In genomic region chr17:60079401-60079861, GRCh38 we compare ENCODE assay signal across 2 cellular contexts.
TF ChIP-seq lines count a peak whose summit lies in the region.

No MANE protein-coding gene starts in this region.

TF ChIP-seq in K562, 482 proteins besides CTCF, POLR2A, EP300 and RAD21:
- peak; percentile 73 for TF ChIP-seq CHD1 (IDR thresholded peaks at IDR 0.05; ENCODE audit: low read length)
- TF ChIP-seq SIN3A (IDR thresholded peaks at IDR 0.05; ENCODE audit: borderline replicate concordance in 2 of 2, control insufficient read depth in 1 of 2, low read depth in 2 of 2, low read length in 2 of 2) = 0 out of 4 replicates have a peak, but pooled peaks of 1 of the 2 experiments have one; percentile 22
- TF ChIP-seq, protein P1, sequence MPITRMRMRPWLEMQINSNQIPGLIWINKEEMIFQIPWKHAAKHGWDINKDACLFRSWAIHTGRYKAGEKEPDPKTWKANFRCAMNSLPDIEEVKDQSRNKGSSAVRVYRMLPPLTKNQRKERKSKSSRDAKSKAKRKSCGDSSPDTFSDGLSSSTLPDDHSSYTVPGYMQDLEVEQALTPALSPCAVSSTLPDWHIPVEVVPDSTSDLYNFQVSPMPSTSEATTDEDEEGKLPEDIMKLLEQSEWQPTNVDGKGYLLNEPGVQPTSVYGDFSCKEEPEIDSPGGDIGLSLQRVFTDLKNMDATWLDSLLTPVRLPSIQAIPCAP (CRISPR knock-in tag; IDR thresholded peaks at IDR 0.05; ENCODE audit: borderline replicate concordance) = no peak
- TF ChIP-seq, protein P2, sequence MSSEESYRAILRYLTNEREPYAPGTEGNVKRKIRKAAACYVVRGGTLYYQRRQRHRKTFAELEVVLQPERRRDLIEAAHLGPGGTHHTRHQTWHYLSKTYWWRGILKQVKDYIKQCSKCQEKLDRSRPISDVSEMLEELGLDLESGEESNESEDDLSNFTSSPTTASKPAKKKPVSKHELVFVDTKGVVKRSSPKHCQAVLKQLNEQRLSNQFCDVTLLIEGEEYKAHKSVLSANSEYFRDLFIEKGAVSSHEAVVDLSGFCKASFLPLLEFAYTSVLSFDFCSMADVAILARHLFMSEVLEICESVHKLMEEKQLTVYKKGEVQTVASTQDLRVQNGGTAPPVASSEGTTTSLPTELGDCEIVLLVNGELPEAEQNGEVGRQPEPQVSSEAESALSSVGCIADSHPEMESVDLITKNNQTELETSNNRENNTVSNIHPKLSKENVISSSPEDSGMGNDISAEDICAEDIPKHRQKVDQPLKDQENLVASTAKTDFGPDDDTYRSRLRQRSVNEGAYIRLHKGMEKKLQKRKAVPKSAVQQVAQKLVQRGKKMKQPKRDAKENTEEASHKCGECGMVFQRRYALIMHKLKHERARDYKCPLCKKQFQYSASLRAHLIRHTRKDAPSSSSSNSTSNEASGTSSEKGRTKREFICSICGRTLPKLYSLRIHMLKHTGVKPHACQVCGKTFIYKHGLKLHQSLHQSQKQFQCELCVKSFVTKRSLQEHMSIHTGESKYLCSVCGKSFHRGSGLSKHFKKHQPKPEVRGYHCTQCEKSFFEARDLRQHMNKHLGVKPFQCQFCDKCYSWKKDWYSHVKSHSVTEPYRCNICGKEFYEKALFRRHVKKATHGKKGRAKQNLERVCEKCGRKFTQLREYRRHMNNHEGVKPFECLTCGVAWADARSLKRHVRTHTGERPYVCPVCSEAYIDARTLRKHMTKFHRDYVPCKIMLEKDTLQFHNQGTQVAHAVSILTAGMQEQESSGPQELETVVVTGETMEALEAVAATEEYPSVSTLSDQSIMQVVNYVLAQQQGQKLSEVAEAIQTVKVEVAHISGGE (CRISPR knock-in tag; IDR thresholded peaks at IDR 0.05) = peak; percentile 55 to 97 (median 94)
- no peak for TF ChIP-seq ETS2 (tag; IDR thresholded peaks at IDR 0.05; ENCODE audit: borderline replicate concordance, poor library complexity, severe bottlenecking)
- TF ChIP-seq ETV5 (CRISPR knock-in tag; IDR thresholded peaks at IDR 0.05; ENCODE audit: low read depth) = 0 out of 2 replicates have a peak, but pooled peaks have one; percentile 26
- TF ChIP-seq ZBTB40 (IDR thresholded peaks at IDR 0.05) = peak; percentile 70; the same call in 1 of the 2 replicates
- no peak for TF ChIP-seq ZBTB40 (CRISPR knock-in tag; IDR thresholded peaks at IDR 0.05)
- 0 out of 3 replicates have a peak, but pooled peaks of 1 of the 2 experiments have one; percentile 2 for TF ChIP-seq CBX3 (IDR thresholded peaks at IDR 0.05; ENCODE audit: borderline replicate concordance in 1 of 2, low read length in 2 of 2)
- TF ChIP-seq JUND (IDR thresholded peaks at IDR 0.05; ENCODE audit: borderline replicate concordance, low read depth, low read length) = no peak
- no peak for TF ChIP-seq JUND (tag; IDR thresholded peaks at IDR 0.05; ENCODE audit: borderline replicate concordance, low read depth, low read length)

TF ChIP-seq in HepG2, 621 proteins besides CTCF, POLR2A, EP300 and RAD21 (continues in another document):
- TF ChIP-seq ZNF782 (CRISPR knock-in tag; IDR thresholded peaks at IDR 0.05; ENCODE audit: borderline replicate concordance) (no peak), MXI1 (IDR thresholded peaks at IDR 0.05; ENCODE audit: borderline replicate concordance, low read depth, low read length) (0 out of 3 replicates have a peak, but pooled peaks have one; percentile 7), ZNF605 (CRISPR knock-in tag; IDR thresholded peaks at IDR 0.05) (0 out of 2 replicates have a peak, but pooled peaks have one; percentile 38), ZNF614 (CRISPR knock-in tag; IDR thresholded peaks at IDR 0.05; ENCODE audit: borderline replicate concordance) (no peak), GLI4 (CRISPR knock-in tag; IDR thresholded peaks at IDR 0.05; ENCODE audit: borderline replicate concordance) (no peak), PHF21A (CRISPR knock-in tag; IDR thresholded peaks at IDR 0.05) (peak; percentile 11; the same call in 1 of the 2 replicates), ZNF841 (CRISPR knock-in tag; IDR thresholded peaks at IDR 0.05; ENCODE audit: borderline replicate concordance) (no peak), HNRNPK (IDR thresholded peaks at IDR 0.05; ENCODE audit: low read depth, low read length, poor library complexity, severe bottlenecking) (no peak), SUZ12 (IDR thresholded peaks at IDR 0.05; ENCODE audit: low read depth, low read length) (no peak), ZNF234 (CRISPR knock-in tag; conservative IDR thresholded peaks at IDR 0.05) (no peak), ZBTB8A (CRISPR knock-in tag; IDR thresholded peaks at IDR 0.05; ENCODE audit: borderline replicate concordance, low read depth) (no peak), ZNF292 (CRISPR knock-in tag; IDR thresholded peaks at IDR 0.05; ENCODE audit: borderline replicate concordance, low read depth) (peak; percentile 18; the same call in 1 of the 2 replicates), DMAP1 (CRISPR knock-in tag; IDR thresholded peaks at IDR 0.05) (no peak), ERF (CRISPR knock-in tag; IDR thresholded peaks at IDR 0.05) (0 out of 2 replicates have a peak, but pooled peaks have one; percentile 12), SNRNP70 (IDR thresholded peaks at IDR 0.05; ENCODE audit: low read depth, low read length) (no peak), ZNF30 (CRISPR knock-in tag; IDR thresholded peaks at IDR 0.05) (0 out of 2 replicates have a peak, but pooled peaks have one; percentile 8), SATB2 (CRISPR knock-in tag; IDR thresholded peaks at IDR 0.05) (no peak), FOXA1 (IDR thresholded peaks at IDR 0.05) (no peak), FOXA1 (CRISPR knock-in tag; IDR thresholded peaks at IDR 0.05) (peak; percentile 18; the same call in 1 of the 2 replicates), FOXA3 (CRISPR knock-in tag; IDR thresholded peaks at IDR 0.05) (no peak), DNMT3B (CRISPR knock-in tag; conservative IDR thresholded peaks at IDR 0.05) (0 out of 2 replicates have a peak, but pooled peaks have one; percentile 41), ETV6 (CRISPR knock-in tag; conservative IDR thresholded peaks at IDR 0.05) (no peak), TEF (CRISPR knock-in tag; IDR thresholded peaks at IDR 0.05) (no peak), GABPA (IDR thresholded peaks at IDR 0.05; ENCODE audit: low read depth, low read length) (peak; percentile 36), GABPA (CRISPR knock-in tag; IDR thresholded peaks at IDR 0.05; ENCODE audit: low read depth) (peak; percentile 65), KDM5B (CRISPR knock-in tag; IDR thresholded peaks at IDR 0.05; ENCODE audit: borderline replicate concordance) (no peak), PAF1 (CRISPR knock-in tag; IDR thresholded peaks at IDR 0.05) (no peak), GZF1 (CRISPR knock-in tag; IDR thresholded peaks at IDR 0.05) (no peak), THAP7 (CRISPR knock-in tag; IDR thresholded peaks at IDR 0.05) (no peak), ZMYM2 (CRISPR knock-in tag; IDR thresholded peaks at IDR 0.05) (no peak), PHF8 (CRISPR knock-in tag; IDR thresholded peaks at IDR 0.05) (no peak)
- TF ChIP-seq, protein P3, sequence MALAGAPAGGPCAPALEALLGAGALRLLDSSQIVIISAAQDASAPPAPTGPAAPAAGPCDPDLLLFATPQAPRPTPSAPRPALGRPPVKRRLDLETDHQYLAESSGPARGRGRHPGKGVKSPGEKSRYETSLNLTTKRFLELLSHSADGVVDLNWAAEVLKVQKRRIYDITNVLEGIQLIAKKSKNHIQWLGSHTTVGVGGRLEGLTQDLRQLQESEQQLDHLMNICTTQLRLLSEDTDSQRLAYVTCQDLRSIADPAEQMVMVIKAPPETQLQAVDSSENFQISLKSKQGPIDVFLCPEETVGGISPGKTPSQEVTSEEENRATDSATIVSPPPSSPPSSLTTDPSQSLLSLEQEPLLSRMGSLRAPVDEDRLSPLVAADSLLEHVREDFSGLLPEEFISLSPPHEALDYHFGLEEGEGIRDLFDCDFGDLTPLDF (CRISPR knock-in tag; IDR thresholded peaks at IDR 0.05) = no peak
- TF ChIP-seq, protein P4, sequence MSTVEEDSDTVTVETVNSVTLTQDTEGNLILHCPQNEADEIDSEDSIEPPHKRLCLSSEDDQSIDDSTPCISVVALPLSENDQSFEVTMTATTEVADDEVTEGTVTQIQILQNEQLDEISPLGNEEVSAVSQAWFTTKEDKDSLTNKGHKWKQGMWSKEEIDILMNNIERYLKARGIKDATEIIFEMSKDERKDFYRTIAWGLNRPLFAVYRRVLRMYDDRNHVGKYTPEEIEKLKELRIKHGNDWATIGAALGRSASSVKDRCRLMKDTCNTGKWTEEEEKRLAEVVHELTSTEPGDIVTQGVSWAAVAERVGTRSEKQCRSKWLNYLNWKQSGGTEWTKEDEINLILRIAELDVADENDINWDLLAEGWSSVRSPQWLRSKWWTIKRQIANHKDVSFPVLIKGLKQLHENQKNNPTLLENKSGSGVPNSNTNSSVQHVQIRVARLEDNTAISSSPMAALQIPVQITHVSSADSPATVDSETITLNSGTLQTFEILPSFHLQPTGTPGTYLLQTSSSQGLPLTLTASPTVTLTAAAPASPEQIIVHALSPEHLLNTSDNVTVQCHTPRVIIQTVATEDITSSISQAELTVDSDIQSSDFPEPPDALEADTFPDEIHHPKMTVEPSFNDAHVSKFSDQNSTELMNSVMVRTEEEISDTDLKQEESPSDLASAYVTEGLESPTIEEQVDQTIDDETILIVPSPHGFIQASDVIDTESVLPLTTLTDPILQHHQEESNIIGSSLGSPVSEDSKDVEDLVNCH (CRISPR knock-in tag; IDR thresholded peaks at IDR 0.05) = no peak
- TF ChIP-seq, protein P5, sequence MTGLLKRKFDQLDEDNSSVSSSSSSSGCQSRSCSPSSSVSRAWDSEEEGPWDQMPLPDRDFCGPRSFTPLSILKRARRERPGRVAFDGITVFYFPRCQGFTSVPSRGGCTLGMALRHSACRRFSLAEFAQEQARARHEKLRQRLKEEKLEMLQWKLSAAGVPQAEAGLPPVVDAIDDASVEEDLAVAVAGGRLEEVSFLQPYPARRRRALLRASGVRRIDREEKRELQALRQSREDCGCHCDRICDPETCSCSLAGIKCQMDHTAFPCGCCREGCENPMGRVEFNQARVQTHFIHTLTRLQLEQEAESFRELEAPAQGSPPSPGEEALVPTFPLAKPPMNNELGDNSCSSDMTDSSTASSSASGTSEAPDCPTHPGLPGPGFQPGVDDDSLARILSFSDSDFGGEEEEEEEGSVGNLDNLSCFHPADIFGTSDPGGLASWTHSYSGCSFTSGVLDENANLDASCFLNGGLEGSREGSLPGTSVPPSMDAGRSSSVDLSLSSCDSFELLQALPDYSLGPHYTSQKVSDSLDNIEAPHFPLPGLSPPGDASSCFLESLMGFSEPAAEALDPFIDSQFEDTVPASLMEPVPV (CRISPR knock-in tag; IDR thresholded peaks at IDR 0.05) = no peak
- TF ChIP-seq, protein P6, sequence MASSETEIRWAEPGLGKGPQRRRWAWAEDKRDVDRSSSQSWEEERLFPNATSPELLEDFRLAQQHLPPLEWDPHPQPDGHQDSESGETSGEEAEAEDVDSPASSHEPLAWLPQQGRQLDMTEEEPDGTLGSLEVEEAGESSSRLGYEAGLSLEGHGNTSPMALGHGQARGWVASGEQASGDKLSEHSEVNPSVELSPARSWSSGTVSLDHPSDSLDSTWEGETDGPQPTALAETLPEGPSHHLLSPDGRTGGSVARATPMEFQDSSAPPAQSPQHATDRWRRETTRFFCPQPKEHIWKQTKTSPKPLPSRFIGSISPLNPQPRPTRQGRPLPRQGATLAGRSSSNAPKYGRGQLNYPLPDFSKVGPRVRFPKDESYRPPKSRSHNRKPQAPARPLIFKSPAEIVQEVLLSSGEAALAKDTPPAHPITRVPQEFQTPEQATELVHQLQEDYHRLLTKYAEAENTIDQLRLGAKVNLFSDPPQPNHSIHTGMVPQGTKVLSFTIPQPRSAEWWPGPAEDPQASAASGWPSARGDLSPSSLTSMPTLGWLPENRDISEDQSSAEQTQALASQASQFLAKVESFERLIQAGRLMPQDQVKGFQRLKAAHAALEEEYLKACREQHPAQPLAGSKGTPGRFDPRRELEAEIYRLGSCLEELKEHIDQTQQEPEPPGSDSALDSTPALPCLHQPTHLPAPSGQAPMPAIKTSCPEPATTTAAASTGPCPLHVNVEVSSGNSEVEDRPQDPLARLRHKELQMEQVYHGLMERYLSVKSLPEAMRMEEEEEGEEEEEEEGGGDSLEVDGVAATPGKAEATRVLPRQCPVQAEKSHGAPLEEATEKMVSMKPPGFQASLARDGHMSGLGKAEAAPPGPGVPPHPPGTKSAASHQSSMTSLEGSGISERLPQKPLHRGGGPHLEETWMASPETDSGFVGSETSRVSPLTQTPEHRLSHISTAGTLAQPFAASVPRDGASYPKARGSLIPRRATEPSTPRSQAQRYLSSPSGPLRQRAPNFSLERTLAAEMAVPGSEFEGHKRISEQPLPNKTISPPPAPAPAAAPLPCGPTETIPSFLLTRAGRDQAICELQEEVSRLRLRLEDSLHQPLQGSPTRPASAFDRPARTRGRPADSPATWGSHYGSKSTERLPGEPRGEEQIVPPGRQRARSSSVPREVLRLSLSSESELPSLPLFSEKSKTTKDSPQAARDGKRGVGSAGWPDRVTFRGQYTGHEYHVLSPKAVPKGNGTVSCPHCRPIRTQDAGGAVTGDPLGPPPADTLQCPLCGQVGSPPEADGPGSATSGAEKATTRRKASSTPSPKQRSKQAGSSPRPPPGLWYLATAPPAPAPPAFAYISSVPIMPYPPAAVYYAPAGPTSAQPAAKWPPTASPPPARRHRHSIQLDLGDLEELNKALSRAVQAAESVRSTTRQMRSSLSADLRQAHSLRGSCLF (CRISPR knock-in tag; IDR thresholded peaks at IDR 0.05; ENCODE audit: borderline replicate concordance) = no peak
- TF ChIP-seq, protein P7, sequence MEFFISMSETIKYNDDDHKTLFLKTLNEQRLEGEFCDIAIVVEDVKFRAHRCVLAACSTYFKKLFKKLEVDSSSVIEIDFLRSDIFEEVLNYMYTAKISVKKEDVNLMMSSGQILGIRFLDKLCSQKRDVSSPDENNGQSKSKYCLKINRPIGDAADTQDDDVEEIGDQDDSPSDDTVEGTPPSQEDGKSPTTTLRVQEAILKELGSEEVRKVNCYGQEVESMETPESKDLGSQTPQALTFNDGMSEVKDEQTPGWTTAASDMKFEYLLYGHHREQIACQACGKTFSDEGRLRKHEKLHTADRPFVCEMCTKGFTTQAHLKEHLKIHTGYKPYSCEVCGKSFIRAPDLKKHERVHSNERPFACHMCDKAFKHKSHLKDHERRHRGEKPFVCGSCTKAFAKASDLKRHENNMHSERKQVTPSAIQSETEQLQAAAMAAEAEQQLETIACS (CRISPR knock-in tag; IDR thresholded peaks at IDR 0.05) = no peak
- TF ChIP-seq, protein P8, sequence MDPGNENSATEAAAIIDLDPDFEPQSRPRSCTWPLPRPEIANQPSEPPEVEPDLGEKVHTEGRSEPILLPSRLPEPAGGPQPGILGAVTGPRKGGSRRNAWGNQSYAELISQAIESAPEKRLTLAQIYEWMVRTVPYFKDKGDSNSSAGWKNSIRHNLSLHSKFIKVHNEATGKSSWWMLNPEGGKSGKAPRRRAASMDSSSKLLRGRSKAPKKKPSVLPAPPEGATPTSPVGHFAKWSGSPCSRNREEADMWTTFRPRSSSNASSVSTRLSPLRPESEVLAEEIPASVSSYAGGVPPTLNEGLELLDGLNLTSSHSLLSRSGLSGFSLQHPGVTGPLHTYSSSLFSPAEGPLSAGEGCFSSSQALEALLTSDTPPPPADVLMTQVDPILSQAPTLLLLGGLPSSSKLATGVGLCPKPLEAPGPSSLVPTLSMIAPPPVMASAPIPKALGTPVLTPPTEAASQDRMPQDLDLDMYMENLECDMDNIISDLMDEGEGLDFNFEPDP (CRISPR knock-in tag; conservative IDR thresholded peaks at IDR 0.05) = no peak
